8 cellular contexts compared by ENCODE assay signal in genomic region chr16:53054670-53055485, GRCh38. TPM values are rescaled to one million over a fixed set of nuclear protein-coding genes. Genes with fewer than 3 reads are reported as not detected.
DNase-seq lines count a peak whose midpoint lies in the region; ATAC-seq and TF ChIP-seq lines count a peak whose summit lies in the region.

Gene CHD9 (plus strand): TSS chr16:53054991. CDS start chr16:53156090, 101,099 bp downstream.

- H3K27me3 ChIP-seq in prostate gland (replicated peaks; ENCODE audit: insufficient read depth): no peaks in the 10 kb centered on the region

- TF ChIP-seq POLR2A in prostate gland (IDR thresholded peaks at IDR 0.05): peak; percentile 36

- TF ChIP-seq CTCF in GM13976 (IDR thresholded peaks at IDR 0.05; ENCODE audit: borderline replicate concordance, control extremely low read depth, extremely low read depth, insufficient read depth, missing control alignments) (peak; percentile 100), prostate gland (IDR thresholded peaks at IDR 0.05) (peak; percentile 99 to 100 (median 99))

- under 1% methylated on average over 61 of the region's 62 CpGs for WGBS in prostate gland

- no peaks in the 10 kb centered on the region for H3K36me3 ChIP-seq in prostate gland

- DNase-seq in GM13976 (ENCODE audit: low spot score) (peak; percentile 91), NCI-H146 (lab: John Stamatoyannopoulos, UW) (peak; percentile 85), amniotic epithelial cell (ENCODE audit: low read depth) (peak; percentile 75), left cardiac atrium (peak; percentile 87), prostate gland (ENCODE audit: low spot score) (peak; percentile 79), ureter (ENCODE audit: low spot score) (peak; percentile 82)

- H3K9me3 ChIP-seq in prostate gland: no peaks in the 10 kb centered on the region

- peak within 1 kb of the TSS; percentile 87 for H3K27ac ChIP-seq in prostate gland

- in situ Hi-C loops in GM13976 (cut with MboI; ENCODE audit: low sequenced_read_pairs, unreplicated experiment): no loop called here

- peak; percentile 81 for ATAC-seq in HG02852 (IDR thresholded peaks at IDR 0.05; ENCODE audit: unreplicated experiment)
- ATAC-seq in left cardiac atrium: peak; percentile 84 to 92

- intact Hi-C loops in T-helper 1 cell treated with Interleukin-12 subunit alpha and Interleukin-12 subunit beta and Interleukin-4 antibody, amounts not matched to agents 30 ng/mL and 1 ng/mL, for 36 hours (cut with micrococcal nuclease): loop anchor here (1.0 to 10.0 kb wide), 14 partner anchors 44 to 1874 kb away; partner anchors contain the start of genes AKTIP and FTO
- intact Hi-C loops in left cardiac atrium (cut with DNase I): loop anchor here (2.0 to 10.0 kb wide), 6 partner anchors 36 to 152 kb away; no protein-coding TSS in a partner anchor
- intact Hi-C loops in prostate gland (cut with DNase I): loop anchor here (1.0 to 10.0 kb wide), 5 partner anchors 37 to 230 kb away; no protein-coding TSS in a partner anchor

- peak within 1 kb of the TSS; percentile 51 to 64 for H3K4me3 ChIP-seq in prostate gland

- no peaks in the 10 kb centered on the region for H3K4me1 ChIP-seq in prostate gland (replicated peaks)

RNA-seq across cellular contexts. Expression of gene CHD9, which starts in this region (rescaled TPM):
- 18.0 and 24.6 TPM in 2 replicates for total RNA-seq in T-helper 1 cell treated with Interleukin-12 subunit alpha and Interleukin-12 subunit beta and Interleukin-4 antibody, amounts not matched to agents 30 ng/mL and 1 ng/mL, for 36 hours
- total RNA-seq in left cardiac atrium (10 to 100 TPM; 44.2 to 60.3 TPM), prostate gland (10 to 100 TPM; 56.3 to 62.6 TPM), ureter (135 TPM)

Comparison
In these comparisons a context has a peak if more than half of its experiments do, and no peak if none do; other contexts are left out.
1. Peak in every context shown above with its lines: DNase-seq, ATAC-seq, H3K4me3 ChIP-seq and H3K27ac ChIP-seq.